36 cellular contexts compared by ENCODE assay signal in genomic region chr7:70935311-70935710, GRCh38.
"Had no signal": no experiment of that assay in that cellular context is flagged by ENCODE, and none has a peak within 500 bp of the region (broad histone marks: within the 10 kb centered on the region; RNA-seq: fewer than 3 reads in every experiment).

No MANE protein-coding gene starts in this region.

- H3K4me3 ChIP-seq: ascending aorta, breast epithelium, cardiac muscle cell, colonic mucosa, dorsolateral prefrontal cortex, esophagus muscularis mucosa, gastrocnemius medialis had no signal

- H3K27me3 ChIP-seq: ascending aorta, breast epithelium, cardiac muscle cell, colonic mucosa, esophagus muscularis mucosa, foreskin keratinocyte, gastrocnemius medialis had no signal

- DNase-seq: activated B cell treated with CpG ODN at 0.5 μM for 24 hours; activated CD4-positive, alpha-beta memory T cell treated with anti-CD3 and anti-CD28 coated beads for 36 hours; activated CD4-positive, alpha-beta T cell treated with anti-CD3 and anti-CD28 coated beads for 36 hours; activated CD4-positive, alpha-beta T cell treated with anti-CD3 and anti-CD28 coated beads, Interleukin-2, amount 10 ng/mL, durations not matched to agents 24 days and 14 days; activated CD4-positive, CD25-positive, alpha-beta regulatory T cell treated with anti-CD3 and anti-CD28 coated beads, Interleukin-2, amount 50 U/mL, for 72 hours; activated CD8-positive, alpha-beta memory T cell treated with anti-CD3 and anti-CD28 coated beads, Interleukin-2, amount 10 ng/mL, durations not matched to agents 7 days and 5 days; activated CD8-positive, alpha-beta memory T cell treated with anti-CD3 and anti-CD28 coated beads, Interleukin-2, amount 50 U/mL, for 4 hours; activated CD8-positive, alpha-beta T cell treated with anti-CD3 and anti-CD28 coated beads, Interleukin-2, amount 10 ng/mL, durations not matched to agents 7 days and 5 days; activated gamma-delta T cell; activated naive CD4-positive, alpha-beta T cell; activated naive CD4-positive, alpha-beta T cell treated with anti-CD3 and anti-CD28 coated beads, Interleukin-2, amount 10 ng/mL, durations not matched to agents 7 days and 5 days; activated naive CD8-positive, alpha-beta T cell treated with anti-CD3 and anti-CD28 coated beads, Interleukin-2, amount 10 ng/mL, durations not matched to agents 7 days and 5 days; activated T-cell treated with anti-CD3 and anti-CD28 coated beads, Interleukin-2, amount 50 U/mL, for 1 hour; activated T-cell treated with anti-CD3 and anti-CD28 coated beads, Interleukin-2, amount 50 U/mL, for 48 hours; central memory CD4-positive, alpha-beta T cell; cerebellar nuclear complex; colonic mucosa; dorsolateral prefrontal cortex; effector memory CD4-positive, alpha-beta T cell; erythroblast; foreskin keratinocyte; gastrocnemius medialis; glutamatergic neuron; SW 1271; T-cell; T-helper 9 cell; WERI-Rb-1 had no signal

- H3K4me1 ChIP-seq: ascending aorta, breast epithelium, colonic mucosa, esophagus muscularis mucosa, foreskin keratinocyte, gastrocnemius medialis had no signal

- H3K4me3 Mint-ChIP-seq: activated B cell treated with CpG ODN at 0.5 μM for 24 hours; activated CD4-positive, alpha-beta memory T cell treated with anti-CD3 and anti-CD28 coated beads for 36 hours; activated CD4-positive, alpha-beta T cell treated with anti-CD3 and anti-CD28 coated beads for 36 hours; activated CD4-positive, alpha-beta T cell treated with anti-CD3 and anti-CD28 coated beads, Interleukin-2, amount 10 ng/mL, durations not matched to agents 24 days and 14 days; activated CD8-positive, alpha-beta memory T cell treated with anti-CD3 and anti-CD28 coated beads, Interleukin-2, amount 10 ng/mL, durations not matched to agents 7 days and 5 days; activated CD8-positive, alpha-beta T cell treated with anti-CD3 and anti-CD28 coated beads, Interleukin-2, amount 10 ng/mL, durations not matched to agents 7 days and 5 days; activated naive CD4-positive, alpha-beta T cell treated with anti-CD3 and anti-CD28 coated beads, Interleukin-2, amount 10 ng/mL, durations not matched to agents 7 days and 5 days; activated naive CD8-positive, alpha-beta T cell treated with anti-CD3 and anti-CD28 coated beads, Interleukin-2, amount 10 ng/mL, durations not matched to agents 7 days and 5 days; activated T-helper 1 cell treated with anti-CD3 and anti-CD28 coated beads, Interleukin-12 subunit alpha, Interleukin-12 subunit beta, Interleukin-2, Interleukin-4 antibody, amounts not matched to agents 30 ng/mL and 10 ng/mL and 1 ng/mL, durations not matched to agents 14 hours and 24 hours and 36 hours; brain; dendritic cell treated with granulocyte-macrophage colony-stimulating factor and Interleukin-4, amounts not matched to agents 40 ng/mL and 50 ng/mL, for 4 days; T-cell; T-helper 1 cell treated with Interleukin-12 subunit alpha and Interleukin-12 subunit beta and Interleukin-4 antibody, amounts not matched to agents 30 μg/mL and 1 μg/mL, for 36 hours had no signal

- H3K27ac Mint-ChIP-seq: activated B cell treated with CpG ODN at 0.5 μM for 24 hours; activated CD4-positive, alpha-beta memory T cell treated with anti-CD3 and anti-CD28 coated beads for 36 hours; activated CD4-positive, alpha-beta T cell treated with anti-CD3 and anti-CD28 coated beads for 36 hours; activated CD4-positive, alpha-beta T cell treated with anti-CD3 and anti-CD28 coated beads, Interleukin-2, amount 10 ng/mL, durations not matched to agents 24 days and 14 days; activated CD8-positive, alpha-beta memory T cell treated with anti-CD3 and anti-CD28 coated beads, Interleukin-2, amount 10 ng/mL, durations not matched to agents 7 days and 5 days; activated CD8-positive, alpha-beta T cell treated with anti-CD3 and anti-CD28 coated beads, Interleukin-2, amount 10 ng/mL, durations not matched to agents 7 days and 5 days; activated naive CD4-positive, alpha-beta T cell treated with anti-CD3 and anti-CD28 coated beads, Interleukin-2, amount 10 ng/mL, durations not matched to agents 7 days and 5 days; activated naive CD4-positive, alpha-beta T cell treated with anti-CD3 and anti-CD28 coated beads, Interleukin-2, amount 50 U/mL, for 72 hours; activated naive CD8-positive, alpha-beta T cell treated with anti-CD3 and anti-CD28 coated beads, Interleukin-2, amount 10 ng/mL, durations not matched to agents 7 days and 5 days; activated T-helper 1 cell treated with anti-CD3 and anti-CD28 coated beads, Interleukin-12 subunit alpha, Interleukin-12 subunit beta, Interleukin-2, Interleukin-4 antibody, amounts not matched to agents 30 ng/mL and 10 ng/mL and 1 ng/mL, durations not matched to agents 14 hours and 24 hours and 36 hours; brain; dendritic cell treated with granulocyte-macrophage colony-stimulating factor and Interleukin-4, amounts not matched to agents 40 ng/mL and 50 ng/mL, for 4 days; T-cell; T-helper 1 cell treated with Interleukin-12 subunit alpha and Interleukin-12 subunit beta and Interleukin-4 antibody, amounts not matched to agents 30 μg/mL and 1 μg/mL, for 36 hours had no signal

- H3K36me3 Mint-ChIP-seq: activated CD4-positive, alpha-beta memory T cell treated with anti-CD3 and anti-CD28 coated beads for 36 hours; activated CD8-positive, alpha-beta memory T cell treated with anti-CD3 and anti-CD28 coated beads, Interleukin-2, amount 10 ng/mL, durations not matched to agents 7 days and 5 days; activated naive CD4-positive, alpha-beta T cell treated with anti-CD3 and anti-CD28 coated beads, Interleukin-2, amount 10 ng/mL, durations not matched to agents 7 days and 5 days; activated naive CD8-positive, alpha-beta T cell treated with anti-CD3 and anti-CD28 coated beads, Interleukin-2, amount 10 ng/mL, durations not matched to agents 7 days and 5 days; brain; T-cell had no signal

- H3K4me1 Mint-ChIP-seq: activated B cell treated with CpG ODN at 0.5 μM for 24 hours; activated CD4-positive, alpha-beta T cell treated with anti-CD3 and anti-CD28 coated beads for 36 hours; activated CD4-positive, alpha-beta T cell treated with anti-CD3 and anti-CD28 coated beads, Interleukin-2, amount 10 ng/mL, durations not matched to agents 24 days and 14 days; activated CD8-positive, alpha-beta memory T cell treated with anti-CD3 and anti-CD28 coated beads, Interleukin-2, amount 10 ng/mL, durations not matched to agents 7 days and 5 days; activated naive CD4-positive, alpha-beta T cell treated with anti-CD3 and anti-CD28 coated beads, Interleukin-2, amount 10 ng/mL, durations not matched to agents 7 days and 5 days; activated naive CD8-positive, alpha-beta T cell treated with anti-CD3 and anti-CD28 coated beads, Interleukin-2, amount 10 ng/mL, durations not matched to agents 7 days and 5 days; brain; T-cell had no signal

- H3K36me3 ChIP-seq: ascending aorta, breast epithelium, cardiac muscle cell, colonic mucosa, esophagus muscularis mucosa, gastrocnemius medialis, WERI-Rb-1 had no signal

- H3K27ac ChIP-seq: ascending aorta, breast epithelium, cardiac muscle cell, colonic mucosa, dorsolateral prefrontal cortex, esophagus muscularis mucosa, foreskin keratinocyte, gastrocnemius medialis, WERI-Rb-1 had no signal

- ATAC-seq: activated CD4-positive, alpha-beta T cell treated with anti-CD3 and anti-CD28 coated beads for 36 hours; activated CD8-positive, alpha-beta memory T cell treated with anti-CD3 and anti-CD28 coated beads, Interleukin-2, amount 10 ng/mL, durations not matched to agents 7 days and 5 days; activated CD8-positive, alpha-beta T cell treated with anti-CD3 and anti-CD28 coated beads, Interleukin-2, amount 10 ng/mL, durations not matched to agents 7 days and 5 days; activated naive CD4-positive, alpha-beta T cell treated with anti-CD3 and anti-CD28 coated beads, Interleukin-2, amount 50 U/mL, for 72 hours; foreskin keratinocyte; gastrocnemius medialis; T-cell had no signal

- H3K27me3 Mint-ChIP-seq: activated B cell treated with CpG ODN at 0.5 μM for 24 hours; activated CD4-positive, alpha-beta memory T cell treated with anti-CD3 and anti-CD28 coated beads for 36 hours; activated CD4-positive, alpha-beta T cell treated with anti-CD3 and anti-CD28 coated beads for 36 hours; activated CD4-positive, alpha-beta T cell treated with anti-CD3 and anti-CD28 coated beads, Interleukin-2, amount 10 ng/mL, durations not matched to agents 24 days and 14 days; activated CD8-positive, alpha-beta memory T cell treated with anti-CD3 and anti-CD28 coated beads, Interleukin-2, amount 10 ng/mL, durations not matched to agents 7 days and 5 days; activated naive CD4-positive, alpha-beta T cell treated with anti-CD3 and anti-CD28 coated beads, Interleukin-2, amount 10 ng/mL, durations not matched to agents 7 days and 5 days; activated naive CD8-positive, alpha-beta T cell treated with anti-CD3 and anti-CD28 coated beads, Interleukin-2, amount 10 ng/mL, durations not matched to agents 7 days and 5 days; dendritic cell treated with granulocyte-macrophage colony-stimulating factor and Interleukin-4, amounts not matched to agents 40 ng/mL and 50 ng/mL, for 4 days had no signal

- H3K9me3 ChIP-seq: ascending aorta, breast epithelium, colonic mucosa, esophagus muscularis mucosa, gastrocnemius medialis had no signal
